8 cellular contexts compared by ENCODE assay signal in the genomic region with DNA sequence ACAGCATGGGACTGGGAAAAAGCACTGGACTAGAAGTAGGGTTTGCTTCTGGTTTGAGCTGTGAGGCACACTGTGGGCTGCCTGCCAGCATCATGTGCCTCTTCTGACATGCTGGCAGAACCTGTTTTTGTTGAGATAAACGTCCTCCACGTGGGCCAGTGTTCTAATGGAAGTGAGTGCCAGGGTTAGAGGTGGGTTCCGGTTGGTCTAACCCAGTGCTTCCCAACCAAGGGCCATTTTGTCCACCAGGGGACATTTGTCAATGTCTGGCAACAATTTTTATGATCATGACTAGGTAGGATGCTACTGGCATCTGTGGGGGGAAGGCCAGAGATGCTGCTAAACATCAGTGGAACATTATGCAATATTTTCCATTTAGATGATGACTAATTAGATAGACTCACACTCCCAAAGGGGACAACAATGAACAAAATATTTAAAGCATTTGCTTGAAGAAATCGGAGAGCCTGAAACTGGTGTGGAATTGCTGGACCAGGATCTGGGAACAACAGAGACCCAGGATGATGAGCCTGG. TPM values are rescaled to one million over a fixed set of nuclear protein-coding genes. Genes with fewer than 3 reads are reported as not detected.
DNase-seq lines count a peak whose midpoint lies in the region; ATAC-seq and TF ChIP-seq lines count a peak whose summit lies in the region.
"Had no signal": no experiment of that assay in that cellular context is flagged by ENCODE, and none has a peak within 500 bp of the region (broad histone marks: within the 10 kb centered on the region; RNA-seq: fewer than 3 reads in every experiment).

No MANE protein-coding gene starts in this region.

- H3K9me3 ChIP-seq in RWPE2 (ENCODE audit: severe bottlenecking) (no peaks in the 10 kb centered on the region), stomach (no peaks in the 10 kb centered on the region)

- TF ChIP-seq CTCF in RWPE2 (IDR thresholded peaks at IDR 0.05; ENCODE audit: poor library complexity, severe bottlenecking) = peak; percentile 44
- TF ChIP-seq CTCF in stomach (IDR thresholded peaks at IDR 0.05) = peak in 1 of 7 experiments; percentile 12

- H3K4me3 ChIP-seq in RWPE2 (ENCODE audit: severe bottlenecking) (no peak overlapping the region), stomach (no peak overlapping the region)
- H3K4me3 ChIP-seq: dorsolateral prefrontal cortex had no signal

- intact Hi-C loops in Right ventricle myocardium superior (cut with DNase I) (no loop called here), stomach (cut with DNase I; ENCODE audit: low total_unique reads) (no loop called here)

- TF ChIP-seq EP300 in stomach (IDR thresholded peaks at IDR 0.05) = no peak

- DNase-seq in HCEC 1CT (peak; percentile 94), RWPE2 (ENCODE audit: low spot score) (peak; percentile 84), Right ventricle myocardium superior (peak; percentile 81), stomach (peak; percentile 96), cerebellar nuclear complex (lab: John Stamatoyannopoulos, UW) (no peak), NCI-H524 (lab: John Stamatoyannopoulos, UW) (no peak)
- DNase-seq in effector CD4-positive, alpha-beta T cell = no peak

- H3K27ac ChIP-seq in RWPE2 (ENCODE audit: poor library complexity, severe bottlenecking) (peak overlapping the region; percentile 64), stomach (peak overlapping the region; percentile 59 to 78 (median 73))

- ATAC-seq in RWPE2 (ENCODE audit: low read depth) (peak; percentile 84), Right ventricle myocardium superior (ENCODE audit: poor library complexity) (peak; percentile 67)

- H3K36me3 ChIP-seq in RWPE2 (ENCODE audit: low read depth) (no peaks in the 10 kb centered on the region), stomach (peaks cover 0 to 16% (median 13%) of the 10 kb centered on the region in 4 donors)

- H3K4me1 ChIP-seq in RWPE2 (ENCODE audit: insufficient read depth, poor library complexity, severe bottlenecking) = peaks cover 10% of the 10 kb centered on the region
- peaks cover 29 to 54% (median 37%) of the 10 kb centered on the region in 4 donors for H3K4me1 ChIP-seq in stomach

- no peak for TF ChIP-seq POLR2A in stomach (IDR thresholded peaks at IDR 0.05)

- WGBS in stomach, 5 donors = 20 to 50% (median 21%) methylated on average over 2 to 4 of the region's 4 CpGs

- H3K27me3 ChIP-seq in RWPE2 (ENCODE audit: insufficient read depth, poor library complexity, severe bottlenecking) (no peaks in the 10 kb centered on the region), stomach (no peaks in the 10 kb centered on the region)
- H3K27me3 ChIP-seq: dorsolateral prefrontal cortex had no signal

RNA-seq across cellular contexts. Expression of a gene that starts 7.8 kb away (rescaled TPM):
- total RNA-seq in Right ventricle myocardium superior = 23.2 TPM
- total RNA-seq in stomach = 10 to 100 TPM; 12.3 to 55.6 (median 39.3) TPM
- polyA plus RNA-seq in stomach = 10 to 100 TPM; 14.4 to 29.5 (median 24.8) TPM

RNA-seq across cellular contexts. Expression of a gene that starts 51.3 kb away (rescaled TPM):
- total RNA-seq in Right ventricle myocardium superior = 0.48 TPM
- 1 to 10 TPM in 3 of 5 donors, under 1 TPM in 1, not detected in 1; 0.87 to 4.5 (median 2.0) TPM for total RNA-seq in stomach
- 1 to 10 TPM; 2.5 to 8.3 (median 4.9) TPM for polyA plus RNA-seq in stomach

RNA-seq across cellular contexts. Expression of a gene that starts 57.6 kb away (rescaled TPM):
- total RNA-seq in Right ventricle myocardium superior (143 TPM), stomach (100 to 1,000 TPM in 1 of 5 donors, 10 to 100 TPM in 3, 1 to 10 TPM in 1; 7.0 to 135 (median 35.6) TPM)
- polyA plus RNA-seq in stomach = 10 to 100 TPM; 35.3 to 37.7 (median 35.9) TPM

Comparison
In these comparisons a context has a peak if more than half of its experiments do, and no peak if none do; other contexts are left out.
1. DNase-seq: peak in HCEC 1CT (single experiment), RWPE2 (single experiment), Right ventricle myocardium superior (single experiment) and stomach (single experiment); none in cerebellar nuclear complex (0 of 2), NCI-H524 (0 of 2) and effector CD4-positive, alpha-beta T cell (single experiment).